In the genomic region with DNA sequence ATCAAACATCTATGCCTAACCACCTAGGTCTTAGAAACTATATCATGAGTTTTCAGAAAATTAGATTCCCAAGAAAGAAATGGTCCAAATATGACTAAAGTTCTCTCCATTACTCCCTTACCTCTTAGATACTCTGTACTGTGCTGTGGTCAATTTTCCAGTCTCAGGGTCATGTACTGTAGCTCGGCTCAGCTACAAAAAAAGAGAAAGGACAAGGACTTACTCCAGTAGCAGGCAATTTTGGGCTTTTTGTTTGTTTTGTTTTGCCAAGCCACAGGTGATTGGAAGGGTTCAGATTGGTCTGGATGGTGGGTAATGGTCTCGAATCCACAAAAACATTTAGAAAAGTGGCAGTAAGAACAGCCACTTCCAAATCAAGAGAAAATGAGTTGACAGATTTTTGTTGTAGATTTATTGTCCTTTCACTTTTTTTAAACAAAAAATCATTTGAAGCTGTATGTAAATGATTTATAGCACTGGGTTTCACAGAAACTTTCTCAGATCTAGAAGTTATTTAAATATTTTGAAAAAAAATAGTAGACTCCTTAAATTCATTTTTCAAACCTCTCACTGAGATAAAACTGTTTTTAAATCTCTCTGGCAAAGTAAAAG, we compare ENCODE assay signal across 1 cellular context.
TF ChIP-seq lines count a peak whose summit lies in the region.

No MANE protein-coding gene starts in this region.

TF ChIP-seq in IMR-90, 13 proteins besides CTCF, POLR2A, EP300 and RAD21 (continued from another document):
- TF ChIP-seq, protein P1, sequence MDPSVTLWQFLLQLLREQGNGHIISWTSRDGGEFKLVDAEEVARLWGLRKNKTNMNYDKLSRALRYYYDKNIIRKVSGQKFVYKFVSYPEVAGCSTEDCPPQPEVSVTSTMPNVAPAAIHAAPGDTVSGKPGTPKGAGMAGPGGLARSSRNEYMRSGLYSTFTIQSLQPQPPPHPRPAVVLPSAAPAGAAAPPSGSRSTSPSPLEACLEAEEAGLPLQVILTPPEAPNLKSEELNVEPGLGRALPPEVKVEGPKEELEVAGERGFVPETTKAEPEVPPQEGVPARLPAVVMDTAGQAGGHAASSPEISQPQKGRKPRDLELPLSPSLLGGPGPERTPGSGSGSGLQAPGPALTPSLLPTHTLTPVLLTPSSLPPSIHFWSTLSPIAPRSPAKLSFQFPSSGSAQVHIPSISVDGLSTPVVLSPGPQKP (IDR thresholded peaks at IDR 0.05; ENCODE audit: borderline replicate concordance, low read depth, low read length), result no peak
TF ChIP-seq in IMR-90: peak in this region for 0.
